In genomic region chr1:160214481-160215140, GRCh38 we compare ENCODE assay signal across 17 cellular contexts. TPM values are rescaled to one million over a fixed set of nuclear protein-coding genes. Genes with fewer than 3 reads are reported as not detected.
DNase-seq lines count a peak whose midpoint lies in the region; ATAC-seq and TF ChIP-seq lines count a peak whose summit lies in the region.
"Had no signal": no experiment of that assay in that cellular context is flagged by ENCODE, and none has a peak within 500 bp of the region (broad histone marks: within the 10 kb centered on the region; RNA-seq: fewer than 3 reads in every experiment).

No MANE protein-coding gene starts in this region.

- H3K36me3 ChIP-seq in testis (ENCODE audit: low read depth, missing control alignments): peaks cover 3% of the 10 kb centered on the region

- no peaks in the 10 kb centered on the region for H3K9me3 ChIP-seq in testis
- H3K9me3 ChIP-seq: right atrium auricular region had no signal

- no peaks in the 10 kb centered on the region for H3K27me3 Mint-ChIP-seq in activated naive CD8-positive, alpha-beta T cell
- H3K27me3 Mint-ChIP-seq in activated naive CD8-positive, alpha-beta T cell treated with anti-CD3 and anti-CD28 coated beads for 36 hours: no peaks in the 10 kb centered on the region
- H3K27me3 Mint-ChIP-seq in activated naive CD8-positive, alpha-beta T cell treated with anti-CD3 and anti-CD28 coated beads, Interleukin-2, amount 50 U/mL, for 24 hours: no peaks in the 10 kb centered on the region
- H3K27me3 Mint-ChIP-seq: activated CD4-positive, alpha-beta memory T cell treated with anti-CD3 and anti-CD28 coated beads, Interleukin-2, amount 10 ng/mL, durations not matched to agents 7 days and 5 days had no signal

- TF ChIP-seq POLR2A in testis (IDR thresholded peaks at IDR 0.05): no peak

- DNase-seq in activated naive CD8-positive, alpha-beta T cell treated with anti-CD3 and anti-CD28 coated beads for 36 hours: no peak
- no peak for DNase-seq in activated naive CD8-positive, alpha-beta T cell treated with anti-CD3 and anti-CD28 coated beads, Interleukin-2, amount 50 U/mL, for 24 hours
- DNase-seq in left colon: peak; percentile 54 to 55
- DNase-seq in testis: peak; percentile 72
- no peak for DNase-seq in hippocampal formation (lab: John Stamatoyannopoulos, UW)
- no peak for DNase-seq in dedifferentiated amniotic fluid mesenchymal stem cell (ENCODE audit: extremely low spot score)
- DNase-seq in SKM-1 (lab: John Stamatoyannopoulos, UW; ENCODE audit: unreplicated experiment): no peak
- DNase-seq: ACHN; activated CD4-positive, alpha-beta memory T cell treated with anti-CD3 and anti-CD28 coated beads, Interleukin-2, amount 10 ng/mL, durations not matched to agents 7 days and 5 days; activated naive CD4-positive, alpha-beta T cell treated with anti-CD3 and anti-CD28 coated beads for 36 hours; head of caudate nucleus; NCI-H2171; SIG-M5; stimulated activated CD4-positive, alpha-beta T cell treated with anti-CD3 and anti-CD28 coated beads, Interleukin-2, amount 100 ng/mL, for 48 hours had no signal

- no peak for ATAC-seq in activated naive CD8-positive, alpha-beta T cell treated with anti-CD3 and anti-CD28 coated beads, Interleukin-2, amount 50 U/mL, for 24 hours
- peak; percentile 83 for ATAC-seq in left colon

- H3K27me3 ChIP-seq in testis: no peaks in the 10 kb centered on the region
- H3K27me3 ChIP-seq: right atrium auricular region had no signal

- intact Hi-C loops in left colon (cut with DNase I, micrococcal nuclease): loop anchor here in 1 of 2 donors (10.0 kb wide), 1 partner anchor 110 kb away; no protein-coding TSS in a partner anchor
- intact Hi-C loops in testis (cut with DNase I; ENCODE audit: low total_unique reads): no loop called here

- H3K27ac ChIP-seq in testis: peak overlapping the region in 1 of 2 donors; percentile 39
- H3K27ac ChIP-seq: right atrium auricular region had no signal

- WGBS in testis, 2 donors: 46 to 67% methylated on average over 3 of the region's 3 CpGs

- peaks cover 10% of the 10 kb centered on the region for H3K4me1 Mint-ChIP-seq in activated naive CD8-positive, alpha-beta T cell (ENCODE audit: low read depth)
- H3K4me1 Mint-ChIP-seq in activated naive CD8-positive, alpha-beta T cell treated with anti-CD3 and anti-CD28 coated beads for 36 hours: peaks cover 11% of the 10 kb centered on the region
- peaks cover 9% of the 10 kb centered on the region for H3K4me1 Mint-ChIP-seq in activated naive CD8-positive, alpha-beta T cell treated with anti-CD3 and anti-CD28 coated beads, Interleukin-2, amount 50 U/mL, for 24 hours

- no peak for TF ChIP-seq CTCF in testis (IDR thresholded peaks at IDR 0.05)

- no peaks in the 10 kb centered on the region for H3K9me3 Mint-ChIP-seq in activated naive CD8-positive, alpha-beta T cell (ENCODE audit: low read depth)
- H3K9me3 Mint-ChIP-seq in activated naive CD8-positive, alpha-beta T cell treated with anti-CD3 and anti-CD28 coated beads for 36 hours: no peaks in the 10 kb centered on the region
- H3K9me3 Mint-ChIP-seq in activated naive CD8-positive, alpha-beta T cell treated with anti-CD3 and anti-CD28 coated beads, Interleukin-2, amount 50 U/mL, for 24 hours: no peaks in the 10 kb centered on the region
- H3K9me3 Mint-ChIP-seq: activated CD4-positive, alpha-beta memory T cell treated with anti-CD3 and anti-CD28 coated beads, Interleukin-2, amount 10 ng/mL, durations not matched to agents 7 days and 5 days; activated naive CD4-positive, alpha-beta T cell treated with anti-CD3 and anti-CD28 coated beads for 36 hours had no signal

- H3K36me3 Mint-ChIP-seq in activated naive CD8-positive, alpha-beta T cell: peaks cover 5% of the 10 kb centered on the region
- peaks cover 19% of the 10 kb centered on the region for H3K36me3 Mint-ChIP-seq in activated naive CD8-positive, alpha-beta T cell treated with anti-CD3 and anti-CD28 coated beads for 36 hours
- peaks cover 47% of the 10 kb centered on the region for H3K36me3 Mint-ChIP-seq in activated naive CD8-positive, alpha-beta T cell treated with anti-CD3 and anti-CD28 coated beads, Interleukin-2, amount 50 U/mL, for 24 hours (ENCODE audit: low read depth)

- peak overlapping the region; percentile 46 for H3K27ac Mint-ChIP-seq in activated naive CD8-positive, alpha-beta T cell
- H3K27ac Mint-ChIP-seq in activated naive CD8-positive, alpha-beta T cell treated with anti-CD3 and anti-CD28 coated beads for 36 hours: no peak overlapping the region
- peak overlapping the region; percentile 1 for H3K27ac Mint-ChIP-seq in activated naive CD8-positive, alpha-beta T cell treated with anti-CD3 and anti-CD28 coated beads, Interleukin-2, amount 50 U/mL, for 24 hours
- H3K27ac Mint-ChIP-seq: activated CD4-positive, alpha-beta memory T cell treated with anti-CD3 and anti-CD28 coated beads, Interleukin-2, amount 10 ng/mL, durations not matched to agents 7 days and 5 days; activated naive CD4-positive, alpha-beta T cell treated with anti-CD3 and anti-CD28 coated beads for 36 hours had no signal

- H3K4me3 Mint-ChIP-seq in activated naive CD8-positive, alpha-beta T cell: no peak overlapping the region
- no peak overlapping the region for H3K4me3 Mint-ChIP-seq in activated naive CD8-positive, alpha-beta T cell treated with anti-CD3 and anti-CD28 coated beads for 36 hours
- no peak overlapping the region for H3K4me3 Mint-ChIP-seq in activated naive CD8-positive, alpha-beta T cell treated with anti-CD3 and anti-CD28 coated beads, Interleukin-2, amount 50 U/mL, for 24 hours
- H3K4me3 Mint-ChIP-seq: activated CD4-positive, alpha-beta memory T cell treated with anti-CD3 and anti-CD28 coated beads, Interleukin-2, amount 10 ng/mL, durations not matched to agents 7 days and 5 days; activated naive CD4-positive, alpha-beta T cell treated with anti-CD3 and anti-CD28 coated beads for 36 hours had no signal

- peaks cover 57% of the 10 kb centered on the region for H3K4me1 ChIP-seq in testis

- no peak overlapping the region for H3K4me3 ChIP-seq in testis
- H3K4me3 ChIP-seq: right atrium auricular region had no signal

RNA-seq across cellular contexts. Expression of gene PEA15, which starts 9.4 kb away (rescaled TPM):
- total RNA-seq in activated naive CD8-positive, alpha-beta T cell treated with anti-CD3 and anti-CD28 coated beads for 36 hours: 10 to 100 TPM; 51.7 to 57.4 TPM
- 10 to 100 TPM; 26.2 to 42.4 TPM for total RNA-seq in left colon
- 100 to 1,000 TPM; 168 to 229 TPM for total RNA-seq in testis
- 421 TPM for polyA plus RNA-seq in testis (ENCODE audit: insufficient read depth, low read depth, low replicate concordance)

RNA-seq across cellular contexts. Expression of gene CASQ1, which starts 24.2 kb away (rescaled TPM):
- total RNA-seq in activated naive CD8-positive, alpha-beta T cell treated with anti-CD3 and anti-CD28 coated beads for 36 hours: not detected
- total RNA-seq in left colon: under 1 TPM in 1 of 2 donors, not detected in 1; 0.64 TPM
- 1 to 10 TPM; 3.4 to 5.6 TPM for total RNA-seq in testis
- polyA plus RNA-seq in testis (ENCODE audit: insufficient read depth, low read depth, low replicate concordance): 10.2 TPM
- total RNA-seq: activated naive CD4-positive, alpha-beta T cell treated with anti-CD3 and anti-CD28 coated beads for 36 hours; kidney epithelial cell had no signal

RNA-seq across cellular contexts. Expression of gene DCAF8, which starts 47.7 kb away (rescaled TPM):
- total RNA-seq in activated naive CD8-positive, alpha-beta T cell treated with anti-CD3 and anti-CD28 coated beads for 36 hours: 10 to 100 TPM; 86.9 to 94.1 TPM
- total RNA-seq in left colon: 10 to 100 TPM; 83.3 to 92.8 TPM
- total RNA-seq in testis: 100 to 1,000 TPM; 233 to 240 TPM
- 127 TPM for polyA plus RNA-seq in testis (ENCODE audit: insufficient read depth, low read depth, low replicate concordance)

Comparison
In these comparisons a context has a peak if more than half of its experiments do, and no peak if none do; other contexts are left out.
1. DNase-seq: peak in left colon (2 of 2) and testis (single experiment); none in activated naive CD8-positive, alpha-beta T cell treated with anti-CD3 and anti-CD28 coated beads for 36 hours (single experiment), activated naive CD8-positive, alpha-beta T cell treated with anti-CD3 and anti-CD28 coated beads, Interleukin-2, amount 50 U/mL, for 24 hours (single experiment), hippocampal formation (0 of 2), dedifferentiated amniotic fluid mesenchymal stem cell (single experiment) and SKM-1 (single experiment).